In genomic region chr16:57478396-57479024, GRCh38 we compare ENCODE assay signal across 8 cellular contexts. TPM values are rescaled to one million over a fixed set of nuclear protein-coding genes. Genes with fewer than 3 reads are reported as not detected.
DNase-seq lines count a peak whose midpoint lies in the region; ATAC-seq and TF ChIP-seq lines count a peak whose summit lies in the region.
"Had no signal": no experiment of that assay in that cellular context is flagged by ENCODE, and none has a peak within 500 bp of the region (broad histone marks: within the 10 kb centered on the region; RNA-seq: fewer than 3 reads in every experiment).

No MANE protein-coding gene starts in this region.

- H3K27me3 ChIP-seq in subcutaneous abdominal adipose tissue (ENCODE audit: control insufficient read depth in 5 of 5, insufficient read depth in 4 of 5, low read length in 5 of 5) (peaks cover 0 to 15% (median 9%) of the 10 kb centered on the region in 5 donors), PC-9 (ENCODE audit: insufficient read depth, low read depth) (no peaks in the 10 kb centered on the region)

- H3K36me3 ChIP-seq in subcutaneous abdominal adipose tissue (ENCODE audit: control insufficient read depth in 5 of 5, insufficient read depth in 5 of 5, low read length in 5 of 5): peaks cover 0 to 17% (median 6%) of the 10 kb centered on the region in 5 donors
- no peaks in the 10 kb centered on the region for H3K36me3 ChIP-seq in PC-9 (ENCODE audit: low read depth)

- POLR2A ChIA-PET in PC-9 (lab: Charles Lee; ENCODE audit: unreplicated experiment): no interaction called here

- H3K27me3 Mint-ChIP-seq in T-helper 17 cell (no peaks in the 10 kb centered on the region), glutamatergic neuron (ENCODE audit: unreplicated experiment) (peaks cover 7% of the 10 kb centered on the region)

- H3K9me3 ChIP-seq in T-helper 17 cell (ENCODE audit: control insufficient read depth, low read length, poor library complexity, severe bottlenecking) (no peaks in the 10 kb centered on the region), subcutaneous abdominal adipose tissue (ENCODE audit: control insufficient read depth in 5 of 5, low read length in 5 of 5) (no peaks in the 10 kb centered on the region), PC-9 (ENCODE audit: insufficient read depth, low read depth) (no peaks in the 10 kb centered on the region)

- H3K27ac ChIP-seq in subcutaneous abdominal adipose tissue (ENCODE audit: low read depth, low read length): no peak overlapping the region
- H3K27ac ChIP-seq in PC-9: no peak overlapping the region

- H3K4me3 Mint-ChIP-seq in T-helper 17 cell (peak overlapping the region; percentile 63), glutamatergic neuron (ENCODE audit: unreplicated experiment) (peak overlapping the region; percentile 85)

- H3K4me1 ChIP-seq in subcutaneous abdominal adipose tissue (ENCODE audit: control insufficient read depth in 5 of 5, insufficient read depth in 5 of 5, low read length in 5 of 5) (peaks cover 4 to 53% (median 26%) of the 10 kb centered on the region in 5 donors), PC-9 (replicated peaks; ENCODE audit: insufficient read depth) (no peaks in the 10 kb centered on the region)

- H3K79me2 ChIP-seq in PC-9 (ENCODE audit: low read depth): no peaks in the 10 kb centered on the region

- ATAC-seq in T-helper 17 cell (no peak), GM18861 (IDR thresholded peaks at IDR 0.05; ENCODE audit: unreplicated experiment) (no peak)

- no peak overlapping the region for H2AFZ ChIP-seq in PC-9

- CTCF ChIA-PET in PC-9 (lab: Charles Lee): no interaction called here

- intact Hi-C loops in PC-9 (cut with micrococcal nuclease; ENCODE audit: unreplicated experiment): no loop called here

- H3K36me3 Mint-ChIP-seq in T-helper 17 cell (ENCODE audit: low read depth) (no peaks in the 10 kb centered on the region), glutamatergic neuron (ENCODE audit: unreplicated experiment) (no peaks in the 10 kb centered on the region)

- peak overlapping the region in 3 of 5 donors; percentile 58 to 63 (median 58) for H3K4me3 ChIP-seq in subcutaneous abdominal adipose tissue (ENCODE audit: low read depth in 1 of 5, low read length in 5 of 5)
- no peak overlapping the region for H3K4me3 ChIP-seq in PC-9

- BruUV-seq in PC-9 (replicated peaks; lab: Mats Ljungman, UMichigan): no TSS peak

- no peak for DNase-seq in T-helper 17 cell
- no peak for DNase-seq in glutamatergic neuron
- no peak for DNase-seq in PC-9
- DNase-seq: activated CD8-positive, alpha-beta memory T cell treated with anti-CD3 and anti-CD28 coated beads for 24 hours; NCI-H1436; SIG-M5 had no signal

- H3K4me1 Mint-ChIP-seq in T-helper 17 cell: peaks cover 8% of the 10 kb centered on the region
- peaks cover 13% of the 10 kb centered on the region for H3K4me1 Mint-ChIP-seq in glutamatergic neuron (ENCODE audit: low read depth, unreplicated experiment)

- H3K9me2 ChIP-seq in PC-9 (ENCODE audit: insufficient read depth): no peaks in the 10 kb centered on the region

- H4K20me1 ChIP-seq in PC-9 (ENCODE audit: insufficient read depth): no peaks in the 10 kb centered on the region

- H3K27ac Mint-ChIP-seq in T-helper 17 cell (no peak overlapping the region), glutamatergic neuron (ENCODE audit: unreplicated experiment) (peak overlapping the region; percentile 48)

- H3K9ac ChIP-seq in subcutaneous abdominal adipose tissue (ENCODE audit: low read length in 5 of 5): peak overlapping the region in 1 of 5 donors; percentile 65

- no peak overlapping the region for H3K4me2 ChIP-seq in PC-9

- H3K9me3 Mint-ChIP-seq in glutamatergic neuron (ENCODE audit: unreplicated experiment): no peaks in the 10 kb centered on the region

- no peaks in the 10 kb centered on the region for H3F3A ChIP-seq in PC-9 (ENCODE audit: insufficient read depth, low read depth)

- TF ChIP-seq CTCF in glutamatergic neuron (IDR thresholded peaks at IDR 0.05; ENCODE audit: partially characterized antibody, unreplicated experiment) (no peak), PC-9 (conservative IDR thresholded peaks at IDR 0.05) (no peak)

RNA-seq across cellular contexts. Expression of gene DOK4, which starts 7.8 kb away (rescaled TPM):
- total RNA-seq in T-helper 17 cell: 1 to 10 TPM; 1.8 to 2.6 TPM
- total RNA-seq in glutamatergic neuron (ENCODE audit: unreplicated experiment): 23.4 TPM
- total RNA-seq in PC-9 (2021): 27.4 and 38.7 TPM in 2 replicates

RNA-seq across cellular contexts. Expression of gene POLR2C, which starts 16.0 kb away (rescaled TPM):
- 10 to 100 TPM; 76.1 to 82.6 TPM for total RNA-seq in T-helper 17 cell
- total RNA-seq in glutamatergic neuron (ENCODE audit: unreplicated experiment): 48.1 TPM
- total RNA-seq in PC-9 (2021): 47.3 and 47.8 TPM in 2 replicates

RNA-seq across cellular contexts. Expression of gene COQ9, which starts 31.2 kb away (rescaled TPM):
- total RNA-seq in T-helper 17 cell (10 to 100 TPM; 14.2 to 15.3 TPM), glutamatergic neuron (ENCODE audit: unreplicated experiment) (45.1 TPM), PC-9 (2021) (53.5 and 58.3 TPM in 2 replicates)

RNA-seq across cellular contexts. Expression of gene CIAPIN1, which starts 31.3 kb away (rescaled TPM):
- 10 to 100 TPM; 19.3 to 35.0 TPM for total RNA-seq in T-helper 17 cell
- 129 TPM for total RNA-seq in glutamatergic neuron (ENCODE audit: unreplicated experiment)
- total RNA-seq in PC-9 (2021): 51.4 and 56.4 TPM in 2 replicates

RNA-seq across cellular contexts. Expression of gene CCDC102A, which starts 57.9 kb away (rescaled TPM):
- total RNA-seq in T-helper 17 cell (1 to 10 TPM; 3.1 to 4.9 TPM), glutamatergic neuron (ENCODE audit: unreplicated experiment) (not detected), PC-9 (2021) (8.1 and 11.8 TPM in 2 replicates)
